ENCODE assay signal across 16 cellular contexts in genomic region chr3:149385617-149386298, GRCh38. TPM values are rescaled to one million over a fixed set of nuclear protein-coding genes. Genes with fewer than 3 reads are reported as not detected.
A peak's percentile ranks its signal among the peaks of the same experiment; 100 is the strongest.
DNase-seq lines count a peak whose midpoint lies in the region; ATAC-seq, FAIRE-seq and TF ChIP-seq lines count a peak whose summit lies in the region.
"Had no signal": no experiment of that assay in that cellular context is flagged by ENCODE, and none has a peak within 500 bp of the region (broad histone marks: within the 10 kb centered on the region; RNA-seq: fewer than 3 reads in every experiment).

No MANE protein-coding gene starts in this region.

- H3K27ac ChIP-seq in C4-2B (peak overlapping the region; percentile 78; the same call in 1 of the 2 replicates), RWPE2 (ENCODE audit: poor library complexity, severe bottlenecking) (peak overlapping the region; percentile 89), keratinocyte (ENCODE audit: control insufficient read depth, insufficient read depth, low read length) (peak overlapping the region; percentile 99), dorsolateral prefrontal cortex (no peak overlapping the region)

- H3K36me3 ChIP-seq in RWPE2 (ENCODE audit: low read depth) (no peaks in the 10 kb centered on the region), keratinocyte (ENCODE audit: control insufficient read depth in 2 of 2, extremely low read depth in 1 of 2, insufficient read depth in 2 of 2, low read length in 2 of 2) (no peaks in the 10 kb centered on the region)

- no peaks in the 10 kb centered on the region for H3K79me2 ChIP-seq in keratinocyte (ENCODE audit: control insufficient read depth, insufficient read depth, low read length)

- ATAC-seq in RWPE2 (ENCODE audit: low read depth): no peak
- ATAC-seq: natural killer cell treated with Interleukin-12 subunit alpha and Interleukin-12 subunit beta and Interleukin-15 and Interleukin-18, amount 100 ng/mL, for 72 hours had no signal

- peaks cover 45% of the 10 kb centered on the region for H3K4me1 ChIP-seq in RWPE2 (ENCODE audit: insufficient read depth, poor library complexity, severe bottlenecking)
- peaks cover 55% of the 10 kb centered on the region for H3K4me1 ChIP-seq in keratinocyte (ENCODE audit: control insufficient read depth, extremely low read depth, insufficient read depth, low read length)

- no peaks in the 10 kb centered on the region for H4K20me1 ChIP-seq in keratinocyte (ENCODE audit: control insufficient read depth, extremely low read depth, insufficient read depth, low read length)

- no peak overlapping the region for H2AFZ ChIP-seq in keratinocyte (ENCODE audit: control insufficient read depth, low read length)

- peak overlapping the region; percentile 82 for H3K4me2 ChIP-seq in keratinocyte (ENCODE audit: control insufficient read depth, extremely low read depth, insufficient read depth, low read depth, low read length)

- peak overlapping the region; percentile 76 for H3K9ac ChIP-seq in keratinocyte (ENCODE audit: control insufficient read depth, extremely low read depth, insufficient read depth, low read length)

- no peaks in the 10 kb centered on the region for H3K9me1 ChIP-seq in keratinocyte (ENCODE audit: control insufficient read depth, extremely low read depth, insufficient read depth, low read length)

- dilution Hi-C loops in keratinocyte (cut with MboI; ENCODE audit: extremely low pct_ligation_motif_present, low sequenced_read_pairs): no loop called here

- H3K4me3 ChIP-seq in RWPE2 (ENCODE audit: severe bottlenecking): no peak overlapping the region
- peak overlapping the region in 1 of 3 experiments; percentile 36 for H3K4me3 ChIP-seq in keratinocyte (ENCODE audit: control insufficient read depth in 2 of 3, extremely low read depth in 1 of 3, insufficient read depth in 2 of 3, low read depth in 1 of 3, low read length in 3 of 3)
- H3K4me3 ChIP-seq in dorsolateral prefrontal cortex: no peak overlapping the region

- H3K27me3 ChIP-seq in RWPE2 (ENCODE audit: insufficient read depth, poor library complexity, severe bottlenecking): no peaks in the 10 kb centered on the region
- no peaks in the 10 kb centered on the region for H3K27me3 ChIP-seq in keratinocyte (ENCODE audit: control insufficient read depth, extremely low read depth, insufficient read depth, low read length)
- H3K27me3 ChIP-seq in dorsolateral prefrontal cortex: peaks cover 0 to 8% (median 0%) of the 10 kb centered on the region in 45 donors

- DNase-seq in RWPE2 (ENCODE audit: low spot score) (no peak), keratinocyte (ENCODE audit: low read depth, low spot score) (no peak), renal cortical epithelial cell (ENCODE audit: low read depth) (peak; percentile 6), NCI-H187 (lab: John Stamatoyannopoulos, UW) (no peak), dorsolateral prefrontal cortex (no peak), NCI-H2081 (lab: John Stamatoyannopoulos, UW) (no peak)
- DNase-seq in stimulated activated CD4-positive, alpha-beta T cell treated with anti-CD3 and anti-CD28 coated beads, Interleukin-2, amount 100 ng/mL, for 24 hours: no peak
- DNase-seq: activated gamma-delta T cell treated with Interleukin-2 at 50 U/mL for 16 hours, AML-193, DMS79, immature natural killer cell, Karpas-422, T1000 had no signal

- TF ChIP-seq CTCF in C4-2B (conservative IDR thresholded peaks at IDR 0.05) (no peak), RWPE2 (IDR thresholded peaks at IDR 0.05; ENCODE audit: poor library complexity, severe bottlenecking) (no peak), keratinocyte (optimal IDR thresholded peaks at IDR 0.05 in 1 of 3, IDR thresholded peaks at IDR 0.05 in 1 of 3, conservative IDR thresholded peaks at IDR 0.05 in 1 of 3; ENCODE audit: extremely low read depth in 1 of 3, insufficient read depth in 2 of 3, low read length in 3 of 3) (no peak), dorsolateral prefrontal cortex (IDR thresholded peaks at IDR 0.05 in 54 of 56, conservative IDR thresholded peaks at IDR 0.05 in 2 of 56; ENCODE audit: low read depth in 1 of 56, partially characterized antibody in 56 of 56) (no peak)

- FAIRE-seq in keratinocyte (lab: Jason Lieb, UNC): no peak
- FAIRE-seq: GM12891 had no signal

- intact Hi-C loops in dorsolateral prefrontal cortex (cut with DNase I): no loop called here

- H3K9me3 ChIP-seq in RWPE2 (ENCODE audit: severe bottlenecking) (no peaks in the 10 kb centered on the region), keratinocyte (ENCODE audit: control insufficient read depth, low read depth, low read length) (no peaks in the 10 kb centered on the region)

RNA-seq across cellular contexts. Expression of gene TM4SF1, which starts 8.3 kb away (rescaled TPM):
- polyA plus RNA-seq in keratinocyte: 274 to 375 TPM (median 323 TPM) in 3 replicates
- 264 TPM for polyA plus RNA-seq in keratinocyte (2011; ENCODE audit: low read depth)
- 180 and 240 TPM in 2 replicates for polyA plus RNA-seq in keratinocyte (2011; cell fraction: cytosol; rRNA removed)
- 579 and 691 TPM in 2 replicates for polyA plus RNA-seq in keratinocyte (2011; cell fraction: nucleus; rRNA removed)
- 183 and 204 TPM in 2 replicates for polyA plus RNA-seq in keratinocyte (2012; ENCODE audit: low replicate concordance)
- 72.1 to 465 TPM (median 388 TPM) in 3 replicates for polyA minus RNA-seq in keratinocyte
- polyA minus RNA-seq in keratinocyte (2011; cell fraction: cytosol; rRNA and poly(A)+ RNA removed): 143 TPM
- polyA minus RNA-seq in keratinocyte (2011; cell fraction: nucleus; rRNA and poly(A)+ RNA removed): 351 and 501 TPM in 2 replicates
- total RNA-seq in renal cortical epithelial cell: 63.8 and 247 TPM in 2 replicates
- total RNA-seq in dorsolateral prefrontal cortex: 10 to 100 TPM in 115 of 120 experiments, 1 to 10 TPM in 5; 6.9 to 85.9 (median 26.6) TPM
- total RNA-seq: natural killer cell treated with Interleukin-12 subunit alpha and Interleukin-12 subunit beta and Interleukin-15 and Interleukin-18, amount 100 ng/mL, for 72 hours had no signal
- polyA plus RNA-seq: immature natural killer cell had no signal

RNA-seq across cellular contexts. Expression of gene TM4SF18, which starts 52.3 kb away (rescaled TPM):
- not detected in 3 replicates for polyA plus RNA-seq in keratinocyte
- polyA plus RNA-seq in keratinocyte (2011; ENCODE audit: low read depth): not detected
- not detected in 2 replicates for polyA plus RNA-seq in keratinocyte (2011; cell fraction: cytosol; rRNA removed)
- polyA plus RNA-seq in keratinocyte (2011; cell fraction: nucleus; rRNA removed): not detected in 2 replicates
- not detected in 2 replicates for polyA plus RNA-seq in keratinocyte (2012; ENCODE audit: low replicate concordance)
- not detected in 3 replicates for polyA minus RNA-seq in keratinocyte
- not detected for polyA minus RNA-seq in keratinocyte (2011; cell fraction: cytosol; rRNA and poly(A)+ RNA removed)
- not detected in 2 replicates for polyA minus RNA-seq in keratinocyte (2011; cell fraction: nucleus; rRNA and poly(A)+ RNA removed)
- total RNA-seq in renal cortical epithelial cell (11.9 and 21.5 TPM in 2 replicates), dorsolateral prefrontal cortex (10 to 100 TPM in 14 of 120 experiments, 1 to 10 TPM in 106; 1.4 to 28.3 (median 5.4) TPM)
- total RNA-seq: natural killer cell treated with Interleukin-12 subunit alpha and Interleukin-12 subunit beta and Interleukin-15 and Interleukin-18, amount 100 ng/mL, for 72 hours had no signal
- polyA plus RNA-seq: immature natural killer cell had no signal

Comparison
In these comparisons a context has a peak if more than half of its experiments do, and no peak if none do; other contexts are left out.
1. H3K27ac ChIP-seq: peak in C4-2B (single experiment), RWPE2 (single experiment) and keratinocyte (single experiment); none in dorsolateral prefrontal cortex (0 of 59).